ENCODE assay signal across 1 cellular context in the genomic region with DNA sequence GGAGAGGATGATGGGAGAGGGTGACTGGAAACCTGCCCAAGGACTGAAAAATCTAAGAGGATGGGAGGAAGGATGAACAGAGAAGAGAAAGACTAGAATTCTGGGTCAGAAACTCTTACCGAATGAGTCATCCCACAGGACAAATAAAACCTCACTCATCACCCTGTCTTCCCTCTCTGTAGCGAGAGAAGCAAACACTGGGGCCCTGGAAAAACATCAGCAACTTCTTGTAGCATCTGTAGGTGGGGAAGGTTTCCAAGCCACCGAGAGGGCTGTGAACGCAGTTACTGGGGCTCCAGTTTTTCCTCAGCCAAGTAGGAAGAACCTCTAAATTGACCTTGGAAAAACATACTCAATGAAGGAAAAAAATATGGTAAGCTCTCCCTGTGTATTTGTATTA.
TF ChIP-seq lines count a peak whose summit lies in the region.

No MANE protein-coding gene starts in this region.

TF ChIP-seq in GM23338, 12 proteins besides CTCF, POLR2A, EP300 and RAD21:
- TF ChIP-seq, protein P1, sequence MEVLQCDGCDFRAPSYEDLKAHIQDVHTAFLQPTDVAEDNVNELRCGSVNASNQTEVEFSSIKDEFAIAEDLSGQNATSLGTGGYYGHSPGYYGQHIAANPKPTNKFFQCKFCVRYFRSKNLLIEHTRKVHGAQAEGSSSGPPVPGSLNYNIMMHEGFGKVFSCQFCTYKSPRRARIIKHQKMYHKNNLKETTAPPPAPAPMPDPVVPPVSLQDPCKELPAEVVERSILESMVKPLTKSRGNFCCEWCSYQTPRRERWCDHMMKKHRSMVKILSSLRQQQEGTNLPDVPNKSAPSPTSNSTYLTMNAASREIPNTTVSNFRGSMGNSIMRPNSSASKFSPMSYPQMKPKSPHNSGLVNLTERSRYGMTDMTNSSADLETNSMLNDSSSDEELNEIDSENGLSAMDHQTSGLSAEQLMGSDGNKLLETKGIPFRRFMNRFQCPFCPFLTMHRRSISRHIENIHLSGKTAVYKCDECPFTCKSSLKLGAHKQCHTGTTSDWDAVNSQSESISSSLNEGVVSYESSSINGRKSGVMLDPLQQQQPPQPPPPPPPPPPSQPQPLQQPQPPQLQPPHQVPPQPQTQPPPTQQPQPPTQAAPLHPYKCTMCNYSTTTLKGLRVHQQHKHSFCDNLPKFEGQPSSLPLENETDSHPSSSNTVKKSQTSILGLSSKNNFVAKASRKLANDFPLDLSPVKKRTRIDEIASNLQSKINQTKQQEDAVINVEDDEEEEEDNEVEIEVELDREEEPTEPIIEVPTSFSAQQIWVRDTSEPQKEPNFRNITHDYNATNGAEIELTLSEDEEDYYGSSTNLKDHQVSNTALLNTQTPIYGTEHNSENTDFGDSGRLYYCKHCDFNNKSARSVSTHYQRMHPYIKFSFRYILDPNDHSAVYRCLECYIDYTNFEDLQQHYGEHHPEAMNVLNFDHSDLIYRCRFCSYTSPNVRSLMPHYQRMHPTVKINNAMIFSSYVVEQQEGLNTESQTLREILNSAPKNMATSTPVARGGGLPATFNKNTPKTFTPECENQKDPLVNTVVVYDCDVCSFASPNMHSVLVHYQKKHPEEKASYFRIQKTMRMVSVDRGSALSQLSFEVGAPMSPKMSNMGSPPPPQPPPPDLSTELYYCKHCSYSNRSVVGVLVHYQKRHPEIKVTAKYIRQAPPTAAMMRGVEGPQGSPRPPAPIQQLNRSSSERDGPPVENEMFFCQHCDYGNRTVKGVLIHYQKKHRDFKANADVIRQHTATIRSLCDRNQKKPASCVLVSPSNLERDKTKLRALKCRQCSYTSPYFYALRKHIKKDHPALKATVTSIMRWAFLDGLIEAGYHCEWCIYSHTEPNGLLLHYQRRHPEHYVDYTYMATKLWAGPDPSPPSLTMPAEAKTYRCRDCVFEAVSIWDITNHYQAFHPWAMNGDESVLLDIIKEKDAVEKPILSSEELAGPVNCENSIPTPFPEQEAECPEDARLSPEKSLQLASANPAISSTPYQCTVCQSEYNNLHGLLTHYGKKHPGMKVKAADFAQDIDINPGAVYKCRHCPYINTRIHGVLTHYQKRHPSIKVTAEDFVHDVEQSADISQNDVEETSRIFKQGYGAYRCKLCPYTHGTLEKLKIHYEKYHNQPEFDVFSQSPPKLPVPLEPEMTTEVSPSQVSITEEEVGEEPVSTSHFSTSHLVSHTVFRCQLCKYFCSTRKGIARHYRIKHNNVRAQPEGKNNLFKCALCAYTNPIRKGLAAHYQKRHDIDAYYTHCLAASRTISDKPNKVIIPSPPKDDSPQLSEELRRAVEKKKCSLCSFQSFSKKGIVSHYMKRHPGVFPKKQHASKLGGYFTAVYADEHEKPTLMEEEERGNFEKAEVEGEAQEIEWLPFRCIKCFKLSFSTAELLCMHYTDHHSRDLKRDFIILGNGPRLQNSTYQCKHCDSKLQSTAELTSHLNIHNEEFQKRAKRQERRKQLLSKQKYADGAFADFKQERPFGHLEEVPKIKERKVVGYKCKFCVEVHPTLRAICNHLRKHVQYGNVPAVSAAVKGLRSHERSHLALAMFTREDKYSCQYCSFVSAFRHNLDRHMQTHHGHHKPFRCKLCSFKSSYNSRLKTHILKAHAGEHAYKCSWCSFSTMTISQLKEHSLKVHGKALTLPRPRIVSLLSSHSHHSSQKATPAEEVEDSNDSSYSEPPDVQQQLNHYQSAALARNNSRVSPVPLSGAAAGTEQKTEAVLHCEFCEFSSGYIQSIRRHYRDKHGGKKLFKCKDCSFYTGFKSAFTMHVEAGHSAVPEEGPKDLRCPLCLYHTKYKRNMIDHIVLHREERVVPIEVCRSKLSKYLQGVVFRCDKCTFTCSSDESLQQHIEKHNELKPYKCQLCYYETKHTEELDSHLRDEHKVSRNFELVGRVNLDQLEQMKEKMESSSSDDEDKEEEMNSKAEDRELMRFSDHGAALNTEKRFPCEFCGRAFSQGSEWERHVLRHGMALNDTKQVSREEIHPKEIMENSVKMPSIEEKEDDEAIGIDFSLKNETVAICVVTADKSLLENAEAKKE (CRISPR knock-in tag; IDR thresholded peaks at IDR 0.05): no peak
- TF ChIP-seq CREB1 (CRISPR knock-in tag; IDR thresholded peaks at IDR 0.05; ENCODE audit: low read depth): no peak
- no peak for TF ChIP-seq STAT1 (IDR thresholded peaks at IDR 0.05; ENCODE audit: unreplicated experiment)
- TF ChIP-seq NANOG (IDR thresholded peaks at IDR 0.05; ENCODE audit: borderline replicate concordance): no peak
- TF ChIP-seq, protein P2, sequence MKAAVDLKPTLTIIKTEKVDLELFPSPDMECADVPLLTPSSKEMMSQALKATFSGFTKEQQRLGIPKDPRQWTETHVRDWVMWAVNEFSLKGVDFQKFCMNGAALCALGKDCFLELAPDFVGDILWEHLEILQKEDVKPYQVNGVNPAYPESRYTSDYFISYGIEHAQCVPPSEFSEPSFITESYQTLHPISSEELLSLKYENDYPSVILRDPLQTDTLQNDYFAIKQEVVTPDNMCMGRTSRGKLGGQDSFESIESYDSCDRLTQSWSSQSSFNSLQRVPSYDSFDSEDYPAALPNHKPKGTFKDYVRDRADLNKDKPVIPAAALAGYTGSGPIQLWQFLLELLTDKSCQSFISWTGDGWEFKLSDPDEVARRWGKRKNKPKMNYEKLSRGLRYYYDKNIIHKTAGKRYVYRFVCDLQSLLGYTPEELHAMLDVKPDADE (IDR thresholded peaks at IDR 0.05): no peak
- no peak for TF ChIP-seq EZH2phosphoT487 (IDR thresholded peaks at IDR 0.05; ENCODE audit: unreplicated experiment)
- no peak for TF ChIP-seq ZNF114 (CRISPR knock-in tag; IDR thresholded peaks at IDR 0.05)
